In genomic region chr6:33628401-33628964, GRCh38 we compare ENCODE assay signal across 9 cellular contexts. TPM values are rescaled to one million over a fixed set of nuclear protein-coding genes. Genes with fewer than 3 reads are reported as not detected.
DNase-seq lines count a peak whose midpoint lies in the region; TF ChIP-seq lines count a peak whose summit lies in the region.
"Had no signal": no experiment of that assay in that cellular context is flagged by ENCODE, and none has a peak within 500 bp of the region (broad histone marks: within the 10 kb centered on the region; RNA-seq: fewer than 3 reads in every experiment).

No MANE protein-coding gene starts in this region.

- H3K27ac ChIP-seq in colonic mucosa, result peak overlapping the region; percentile 49
- peak overlapping the region; percentile 22 to 69 (median 41) for H3K27ac ChIP-seq in stomach
- H3K27ac ChIP-seq: 22Rv1 had no signal

- no peak for TF ChIP-seq POLR2A in stomach (IDR thresholded peaks at IDR 0.05)

- H3K4me3 ChIP-seq in colonic mucosa (no peak overlapping the region), stomach (no peak overlapping the region)

- H3K4me1 ChIP-seq in colonic mucosa (peaks cover 31% of the 10 kb centered on the region), stomach (peaks cover 47 to 98% (median 71%) of the 10 kb centered on the region in 4 donors)

- no peak for TF ChIP-seq EP300 in stomach (IDR thresholded peaks at IDR 0.05)

- peak overlapping the region in 1 of 2 donors; percentile 38 for H3K9ac ChIP-seq in colonic mucosa (ENCODE audit: low read depth in 2 of 2, low read length in 2 of 2)

- peak; percentile 77 for DNase-seq in NCI-H1436 (lab: John Stamatoyannopoulos, UW)
- DNase-seq in NCI-H1436 treated with DMSO at 0.1 percent for 48 hours (lab: John Stamatoyannopoulos, UW), result no peak
- DNase-seq in NCI-H2196 (lab: John Stamatoyannopoulos, UW; ENCODE audit: unreplicated experiment), result peak; percentile 24
- peak; percentile 46 for DNase-seq in colonic mucosa
- DNase-seq in stomach, result no peak
- DNase-seq in glomerular visceral epithelial cell (ENCODE audit: extremely low spot score), result no peak
- DNase-seq in GM03348 (ENCODE audit: low spot score), result no peak
- DNase-seq in ecto neural progenitor cell (ENCODE audit: low spot score), result no peak

- 59 to 78% (median 68%) methylated on average over 7 of the region's 7 CpGs for WGBS in stomach, 5 donors

- intact Hi-C loops in colonic mucosa (cut with DNase I), result no loop called here
- intact Hi-C loops in stomach (cut with DNase I; ENCODE audit: low total_unique reads), result no loop called here

- H3K27me3 ChIP-seq in colonic mucosa (no peaks in the 10 kb centered on the region), stomach (peaks cover 0 to 16% (median 0%) of the 10 kb centered on the region in 3 donors)

- TF ChIP-seq CTCF in colonic mucosa (IDR thresholded peaks at IDR 0.05) (no peak), stomach (IDR thresholded peaks at IDR 0.05) (no peak)

- H3K36me3 ChIP-seq in colonic mucosa (no peaks in the 10 kb centered on the region), stomach (peaks cover 0 to 12% (median 0%) of the 10 kb centered on the region in 4 donors)

- H3K9me3 ChIP-seq in colonic mucosa (no peaks in the 10 kb centered on the region), stomach (no peaks in the 10 kb centered on the region)

RNA-seq across cellular contexts. Expression of gene ITPR3, which starts 7.4 kb away (rescaled TPM):
- total RNA-seq in colonic mucosa (100 to 1,000 TPM in 1 of 2 donors, 10 to 100 TPM in 1; 86.2 to 119 TPM), stomach (100 to 1,000 TPM in 3 of 5 donors, 10 to 100 TPM in 2; 46.3 to 149 (median 105) TPM)
- polyA plus RNA-seq in stomach, result 10 to 100 TPM; 14.1 to 17.1 (median 14.3) TPM

RNA-seq across cellular contexts. Expression of gene BAK1, which starts 48.4 kb away (rescaled TPM):
- total RNA-seq in colonic mucosa (10 to 100 TPM; 72.1 to 76.6 TPM), stomach (10 to 100 TPM in 3 of 5 donors, 1 to 10 TPM in 2; 2.9 to 97.0 (median 22.3) TPM)
- 10 to 100 TPM; 14.6 to 31.5 (median 24.6) TPM for polyA plus RNA-seq in stomach

Comparison
In these comparisons a context has a peak if more than half of its experiments do, and no peak if none do; other contexts are left out.
1. DNase-seq: peak in NCI-H1436 (single experiment), NCI-H2196 (single experiment) and colonic mucosa (single experiment); none in NCI-H1436 treated with DMSO at 0.1 percent for 48 hours (single experiment), stomach (single experiment), glomerular visceral epithelial cell (single experiment), GM03348 (single experiment) and ecto neural progenitor cell (single experiment).